Comparison of ENCODE assay signal across 18 cellular contexts in genomic region chr1:150553392-150554085, GRCh38. TPM values are rescaled to one million over a fixed set of nuclear protein-coding genes. Genes with fewer than 3 reads are reported as not detected.
DNase-seq lines count a peak whose midpoint lies in the region; ATAC-seq, FAIRE-seq and TF ChIP-seq lines count a peak whose summit lies in the region.
"Had no signal": no experiment of that assay in that cellular context is flagged by ENCODE, and none has a peak within 500 bp of the region (broad histone marks: within the 10 kb centered on the region; RNA-seq: fewer than 3 reads in every experiment).

No MANE protein-coding gene starts in this region.

- no peaks in the 10 kb centered on the region for H4K20me1 ChIP-seq in endothelial cell of umbilical vein (replicated peaks; ENCODE audit: control insufficient read depth, extremely low read depth, insufficient read depth, low read length)

- no peak overlapping the region for H3K9ac ChIP-seq in endothelial cell of umbilical vein (replicated peaks; ENCODE audit: extremely low read depth, insufficient read depth, low read length)

- ATAC-seq in Right ventricle myocardium inferior (no peak), HG02870 (IDR thresholded peaks at IDR 0.05; ENCODE audit: unreplicated experiment) (no peak)
- ATAC-seq: A549; activated CD8-positive, alpha-beta T cell treated with anti-CD3 and anti-CD28 coated beads, Interleukin-2, amount 10 ng/mL, durations not matched to agents 7 days and 5 days; mucosa of descending colon had no signal

- TF ChIP-seq CTCF in cardiac muscle cell (IDR thresholded peaks at IDR 0.05; ENCODE audit: low read depth, low read length) (no peak), endothelial cell of umbilical vein (IDR thresholded peaks at IDR 0.05; ENCODE audit: extremely low read depth in 1 of 2, insufficient read depth in 1 of 2, low read depth in 1 of 2, low read length in 2 of 2) (no peak), osteocyte (IDR thresholded peaks at IDR 0.05) (no peak), vagina (IDR thresholded peaks at IDR 0.05) (no peak)

- H3K27ac ChIP-seq in cardiac muscle cell (peak overlapping the region; percentile 81), endothelial cell of umbilical vein (ENCODE audit: insufficient read depth, low read depth, low read length) (no peak overlapping the region), vagina (peak overlapping the region; percentile 94)
- H3K27ac ChIP-seq: SK-N-MC had no signal

- H3K27me3 ChIP-seq in cardiac muscle cell, result no peaks in the 10 kb centered on the region
- H3K27me3 ChIP-seq in endothelial cell of umbilical vein (ENCODE audit: control insufficient read depth in 2 of 2, insufficient read depth in 2 of 2, low read length in 2 of 2), result no peaks in the 10 kb centered on the region
- H3K27me3 ChIP-seq in vagina, result no peaks in the 10 kb centered on the region

- CTCF ChIA-PET in endothelial cell of umbilical vein (lab: Charles Lee), result interaction anchor here (1.1 kb wide), 1 partner anchor 298 kb away, joined by 3 read pairs; no protein-coding TSS in a partner anchor

- H3K4me3 Mint-ChIP-seq in osteocyte (ENCODE audit: unreplicated experiment), result no peak overlapping the region
- H3K4me3 Mint-ChIP-seq: activated CD8-positive, alpha-beta T cell treated with anti-CD3 and anti-CD28 coated beads, Interleukin-2, amount 10 ng/mL, durations not matched to agents 7 days and 5 days had no signal

- H2AFZ ChIP-seq in endothelial cell of umbilical vein (ENCODE audit: low read depth, low read length), result no peak overlapping the region

- no peak for FAIRE-seq in endothelial cell of umbilical vein (lab: Jason Lieb, UNC)
- FAIRE-seq: A549 had no signal

- H3K4me1 ChIP-seq in cardiac muscle cell (ENCODE audit: low read depth) (peaks cover 9% of the 10 kb centered on the region), endothelial cell of umbilical vein (ENCODE audit: control insufficient read depth, extremely low read depth, insufficient read depth, low read length) (peaks cover 23% of the 10 kb centered on the region), vagina (peaks cover 56% of the 10 kb centered on the region)

- H3K36me3 ChIP-seq in cardiac muscle cell, result no peaks in the 10 kb centered on the region
- H3K36me3 ChIP-seq in endothelial cell of umbilical vein (ENCODE audit: control insufficient read depth in 2 of 2, extremely low read depth in 1 of 2, insufficient read depth in 2 of 2, low read length in 2 of 2), result peaks cover 0 to 4% of the 10 kb centered on the region in 2 experiments
- H3K36me3 ChIP-seq in vagina, result peaks cover 0 to 13% of the 10 kb centered on the region in 2 donors

- H3K9me3 Mint-ChIP-seq in osteocyte (ENCODE audit: unreplicated experiment), result no peaks in the 10 kb centered on the region
- H3K9me3 Mint-ChIP-seq: activated T-helper 2 cell treated with anti-CD3 and anti-CD28 coated beads, Interferon-gamma antibody, Interleukin-2, Interleukin-4, amounts not matched to agents 10 μg/mL and 5 μg/mL and 100 μg/mL, durations not matched to agents 14 hours and 24 hours and 36 hours had no signal

- intact Hi-C loops in Right ventricle myocardium inferior (cut with DNase I) (no loop called here), endothelial cell of umbilical vein (cut with micrococcal nuclease) (no loop called here), vagina (cut with DNase I) (loop anchor here (5.0 kb wide), 1 partner anchor 36 kb away; the partner anchor contains the start of gene FALEC)

- H3K9me1 ChIP-seq in endothelial cell of umbilical vein (replicated peaks; ENCODE audit: control insufficient read depth, extremely low read depth, insufficient read depth, low read length), result no peaks in the 10 kb centered on the region

- no peak overlapping the region for H3K4me2 ChIP-seq in endothelial cell of umbilical vein (ENCODE audit: insufficient read depth, low read length)

- peak; percentile 19 for TF ChIP-seq POLR2A in endothelial cell of umbilical vein (IDR thresholded peaks at IDR 0.05; ENCODE audit: low read depth, low read length)
- no peak for TF ChIP-seq POLR2A in vagina (IDR thresholded peaks at IDR 0.05)

- H3K27me3 Mint-ChIP-seq in osteocyte (ENCODE audit: unreplicated experiment), result no peaks in the 10 kb centered on the region

- H3K36me3 Mint-ChIP-seq in osteocyte (ENCODE audit: unreplicated experiment), result peaks cover 2% of the 10 kb centered on the region

- H3K79me2 ChIP-seq in endothelial cell of umbilical vein (ENCODE audit: control insufficient read depth, insufficient read depth, low read length), result peaks cover 2% of the 10 kb centered on the region

- DNase-seq in cardiac muscle cell (ENCODE audit: low read depth in 1 of 2, low spot score in 1 of 2) (no peak), Right ventricle myocardium inferior (ENCODE audit: missing footprints) (no peak), endothelial cell of umbilical vein (ENCODE audit: low read depth, low spot score) (no peak), osteocyte (ENCODE audit: extremely low spot score, unreplicated experiment) (peak; percentile 76), vagina (ENCODE audit: extremely low spot score in 2 of 2) (no peak), NCI-H1105 treated with DMSO at 0.1 percent for 48 hours (lab: John Stamatoyannopoulos, UW) (no peak)
- DNase-seq in stimulated activated CD8-positive, alpha-beta memory T cell treated with anti-CD3 and anti-CD28 coated beads, Interleukin-4, amount 100 ng/mL, for 48 hours, result no peak
- DNase-seq: activated CD8-positive, alpha-beta T cell treated with anti-CD3 and anti-CD28 coated beads, Interleukin-2, amount 10 ng/mL, durations not matched to agents 7 days and 5 days; effector memory CD4-positive, alpha-beta T cell; GDM1; NCI-H1436; NCI-H226 had no signal

- H3K4me3 ChIP-seq in cardiac muscle cell (no peak overlapping the region), endothelial cell of umbilical vein (replicated peaks in 1 of 3; ENCODE audit: insufficient read depth in 1 of 3, low read depth in 1 of 3, low read length in 3 of 3) (no peak overlapping the region), vagina (no peak overlapping the region)
- H3K4me3 ChIP-seq: A549, mucosa of descending colon, psoas muscle, SK-N-MC had no signal

- dilution Hi-C loops in endothelial cell of umbilical vein (cut with MboI; ENCODE audit: extremely low pct_ligation_motif_present, low sequenced_read_pairs), result no loop called here

- POLR2A ChIA-PET in endothelial cell of umbilical vein (lab: Charles Lee), result no interaction called here

- H3K4me1 Mint-ChIP-seq in osteocyte (ENCODE audit: unreplicated experiment), result peaks cover 27% of the 10 kb centered on the region

- H3K9me3 ChIP-seq in cardiac muscle cell (ENCODE audit: low read depth), result no peaks in the 10 kb centered on the region
- H3K9me3 ChIP-seq in endothelial cell of umbilical vein (replicated peaks; ENCODE audit: control insufficient read depth, insufficient read depth, low read length), result no peaks in the 10 kb centered on the region
- H3K9me3 ChIP-seq in vagina, result no peaks in the 10 kb centered on the region
- H3K9me3 ChIP-seq: A549, mucosa of descending colon, psoas muscle had no signal

- no peak overlapping the region for H3K27ac Mint-ChIP-seq in osteocyte (ENCODE audit: unreplicated experiment)

- no TSS peak for BruUV-seq in endothelial cell of umbilical vein (replicated peaks; lab: Mats Ljungman, UMichigan)

RNA-seq across cellular contexts. Expression of gene ADAMTSL4, which starts 4.3 kb away (rescaled TPM):
- total RNA-seq in cardiac muscle cell, result 28.8 and 44.2 TPM in 2 replicates
- polyA plus RNA-seq in cardiac muscle cell, result 51.9 and 65.5 TPM in 2 replicates
- 80.3 TPM for total RNA-seq in Right ventricle myocardium inferior
- total RNA-seq in endothelial cell of umbilical vein, result 0.37 and 0.73 TPM in 2 replicates
- polyA plus RNA-seq in endothelial cell of umbilical vein, result 0.96 and 1.0 TPM in 2 replicates
- 0.67 and 0.75 TPM in 2 replicates for polyA plus RNA-seq in endothelial cell of umbilical vein (2011; cell fraction: cytosol; rRNA removed)
- 0.63 and 0.74 TPM in 2 replicates for polyA plus RNA-seq in endothelial cell of umbilical vein (2011; cell fraction: nucleus; rRNA removed)
- polyA plus RNA-seq in endothelial cell of umbilical vein (2012), result 3.0 and 3.6 TPM in 2 replicates
- polyA minus RNA-seq in endothelial cell of umbilical vein, result 2.5 and 4.0 TPM in 2 replicates
- polyA minus RNA-seq in endothelial cell of umbilical vein (2011; cell fraction: cytosol; rRNA and poly(A)+ RNA removed), result 2.8 TPM
- 0.58 TPM in 1 of 2 replicates, not detected in the other for polyA minus RNA-seq in endothelial cell of umbilical vein (2011; cell fraction: nucleus; rRNA and poly(A)+ RNA removed)
- 2.3 and 2.6 TPM in 2 replicates for total RNA-seq in osteocyte
- total RNA-seq in vagina, result 64.6 TPM
- total RNA-seq: activated CD8-positive, alpha-beta T cell treated with anti-CD3 and anti-CD28 coated beads, Interleukin-2, amount 10 ng/mL, durations not matched to agents 7 days and 5 days had no signal

RNA-seq across cellular contexts. Expression of gene MCL1, which starts 25.9 kb away (rescaled TPM):
- total RNA-seq in cardiac muscle cell (96.5 and 101 TPM in 2 replicates), Right ventricle myocardium inferior (99.7 TPM), endothelial cell of umbilical vein (186 and 212 TPM in 2 replicates), osteocyte (275 and 296 TPM in 2 replicates), vagina (181 TPM)
- polyA plus RNA-seq in cardiac muscle cell (61.2 and 65.2 TPM in 2 replicates), endothelial cell of umbilical vein (63.9 and 87.3 TPM in 2 replicates)
- 71.3 and 83.7 TPM in 2 replicates for polyA plus RNA-seq in endothelial cell of umbilical vein (2011; cell fraction: cytosol; rRNA removed)
- 334 and 381 TPM in 2 replicates for polyA plus RNA-seq in endothelial cell of umbilical vein (2011; cell fraction: nucleus; rRNA removed)
- polyA plus RNA-seq in endothelial cell of umbilical vein (2012), result 120 and 171 TPM in 2 replicates
- polyA minus RNA-seq in endothelial cell of umbilical vein, result 129 and 158 TPM in 2 replicates
- 105 TPM for polyA minus RNA-seq in endothelial cell of umbilical vein (2011; cell fraction: cytosol; rRNA and poly(A)+ RNA removed)
- 263 and 290 TPM in 2 replicates for polyA minus RNA-seq in endothelial cell of umbilical vein (2011; cell fraction: nucleus; rRNA and poly(A)+ RNA removed)

RNA-seq across cellular contexts. Expression of gene FALEC, which starts 38.0 kb away (rescaled TPM):
- 3.9 TPM in 1 of 2 replicates, not detected in the other for total RNA-seq in cardiac muscle cell
- 4.7 and 6.2 TPM in 2 replicates for polyA plus RNA-seq in cardiac muscle cell
- total RNA-seq in Right ventricle myocardium inferior, result not detected
- not detected in 2 replicates for total RNA-seq in endothelial cell of umbilical vein
- polyA plus RNA-seq in endothelial cell of umbilical vein, result not detected in 2 replicates
- not detected in 2 replicates for polyA plus RNA-seq in endothelial cell of umbilical vein (2011; cell fraction: cytosol; rRNA removed)
- not detected in 2 replicates for polyA plus RNA-seq in endothelial cell of umbilical vein (2011; cell fraction: nucleus; rRNA removed)
- not detected in 2 replicates for polyA plus RNA-seq in endothelial cell of umbilical vein (2012)
- polyA minus RNA-seq in endothelial cell of umbilical vein, result 0.42 TPM in 1 of 2 replicates, not detected in the other
- polyA minus RNA-seq in endothelial cell of umbilical vein (2011; cell fraction: cytosol; rRNA and poly(A)+ RNA removed), result not detected
- not detected in 2 replicates for polyA minus RNA-seq in endothelial cell of umbilical vein (2011; cell fraction: nucleus; rRNA and poly(A)+ RNA removed)
- total RNA-seq in osteocyte, result not detected in 2 replicates
- not detected for total RNA-seq in vagina
- total RNA-seq: activated CD8-positive, alpha-beta T cell treated with anti-CD3 and anti-CD28 coated beads, Interleukin-2, amount 10 ng/mL, durations not matched to agents 7 days and 5 days; mucosa of descending colon; psoas muscle had no signal

RNA-seq across cellular contexts. Expression of gene ECM1, which starts 45.6 kb away (rescaled TPM):
- total RNA-seq in cardiac muscle cell (0.78 and 1.9 TPM in 2 replicates), Right ventricle myocardium inferior (24.1 TPM), endothelial cell of umbilical vein (7.2 and 7.3 TPM in 2 replicates), osteocyte (17.4 and 19.8 TPM in 2 replicates), vagina (130 TPM)
- polyA plus RNA-seq in cardiac muscle cell (1.9 and 2.9 TPM in 2 replicates), endothelial cell of umbilical vein (16.6 and 20.5 TPM in 2 replicates)
- polyA plus RNA-seq in endothelial cell of umbilical vein (2011; cell fraction: cytosol; rRNA removed), result 8.3 and 10.8 TPM in 2 replicates
- 12.9 and 14.6 TPM in 2 replicates for polyA plus RNA-seq in endothelial cell of umbilical vein (2011; cell fraction: nucleus; rRNA removed)
- polyA plus RNA-seq in endothelial cell of umbilical vein (2012), result 8.8 and 12.4 TPM in 2 replicates
- polyA minus RNA-seq in endothelial cell of umbilical vein, result 7.0 and 10.2 TPM in 2 replicates
- polyA minus RNA-seq in endothelial cell of umbilical vein (2011; cell fraction: cytosol; rRNA and poly(A)+ RNA removed), result 3.7 TPM
- polyA minus RNA-seq in endothelial cell of umbilical vein (2011; cell fraction: nucleus; rRNA and poly(A)+ RNA removed), result 2.5 and 2.9 TPM in 2 replicates
